In genomic region chr4:56531149-56531770, GRCh38 we compare ENCODE assay signal across 9 cellular contexts. TPM values are rescaled to one million over a fixed set of nuclear protein-coding genes. Genes with fewer than 3 reads are reported as not detected.
DNase-seq lines count a peak whose midpoint lies in the region; ATAC-seq and TF ChIP-seq lines count a peak whose summit lies in the region.
"Had no signal": no experiment of that assay in that cellular context is flagged by ENCODE, and none has a peak within 500 bp of the region (broad histone marks: within the 10 kb centered on the region; RNA-seq: fewer than 3 reads in every experiment).

No MANE protein-coding gene starts in this region.

- no peaks in the 10 kb centered on the region for H3F3A ChIP-seq in OCI-LY1 (ENCODE audit: insufficient read depth, low read length)

- CTCF ChIA-PET in Caco-2 (lab: Charles Lee): interaction anchor here (1.5 kb wide), 1 partner anchor 13 kb away, joined by 6 read pairs; no protein-coding TSS in a partner anchor

- peak overlapping the region; percentile 42 for H3K4me3 ChIP-seq in Caco-2 (ENCODE audit: low read depth, low read length)
- peak overlapping the region; percentile 60 for H3K4me3 ChIP-seq in OCI-LY1 (ENCODE audit: low read depth, low read length, poor library complexity, severe bottlenecking)
- H3K4me3 ChIP-seq in fibroblast of the aortic adventitia (ENCODE audit: low read depth, low read length): peak overlapping the region; percentile 67
- H3K4me3 ChIP-seq in retinal pigment epithelial cell (ENCODE audit: low read length): peak overlapping the region; percentile 75

- TF ChIP-seq CTCF in Caco-2 (IDR thresholded peaks at IDR 0.05; ENCODE audit: insufficient read depth in 1 of 2, low read depth in 1 of 2, low read length in 1 of 2, severe bottlenecking in 1 of 2, unreplicated experiment in 1 of 2) (no peak), OCI-LY1 (IDR thresholded peaks at IDR 0.05; ENCODE audit: low read length) (no peak), fibroblast of the aortic adventitia (IDR thresholded peaks at IDR 0.05; ENCODE audit: insufficient read depth, low read length) (no peak), retinal pigment epithelial cell (conservative IDR thresholded peaks at IDR 0.05; ENCODE audit: low read depth, low read length) (no peak)

- H3K27ac ChIP-seq in OCI-LY1 (ENCODE audit: low read depth, low read length, poor library complexity, severe bottlenecking): no peak overlapping the region

- H3K36me3 Mint-ChIP-seq in Caco-2 (ENCODE audit: insufficient read depth, unreplicated experiment): no peaks in the 10 kb centered on the region
- H3K36me3 Mint-ChIP-seq: IgD-negative memory B cell had no signal

- intact Hi-C loops in Caco-2 (cut with micrococcal nuclease; ENCODE audit: unreplicated experiment): no loop called here

- H3K27ac Mint-ChIP-seq in Caco-2 (ENCODE audit: unreplicated experiment): no peak overlapping the region
- H3K27ac Mint-ChIP-seq: IgD-negative memory B cell had no signal

- H3K9me2 ChIP-seq in OCI-LY1 (ENCODE audit: low read depth, low read length): no peaks in the 10 kb centered on the region

- H3K4me3 Mint-ChIP-seq in Caco-2 (ENCODE audit: unreplicated experiment): no peak overlapping the region
- H3K4me3 Mint-ChIP-seq: IgD-negative memory B cell had no signal

- no peaks in the 10 kb centered on the region for H3K36me3 ChIP-seq in Caco-2 (ENCODE audit: control insufficient read depth, insufficient read depth, low read length)
- no peaks in the 10 kb centered on the region for H3K36me3 ChIP-seq in OCI-LY1 (ENCODE audit: insufficient read depth, low read length)

- POLR2A ChIA-PET in Caco-2 (lab: Charles Lee): no interaction called here

- no peaks in the 10 kb centered on the region for H3K4me1 ChIP-seq in Caco-2
- peaks cover 8% of the 10 kb centered on the region for H3K4me1 ChIP-seq in OCI-LY1 (ENCODE audit: insufficient read depth, low read length, severe bottlenecking)

- no peaks in the 10 kb centered on the region for H3K9me3 ChIP-seq in Caco-2
- H3K9me3 ChIP-seq in OCI-LY1 (ENCODE audit: low read length): no peaks in the 10 kb centered on the region

- H2AFZ ChIP-seq in OCI-LY1 (ENCODE audit: low read length): no peak overlapping the region

- no peaks in the 10 kb centered on the region for H3K4me1 Mint-ChIP-seq in Caco-2 (ENCODE audit: low read depth, unreplicated experiment)

- no peak overlapping the region for H3K9ac ChIP-seq in OCI-LY1 (ENCODE audit: low read length)

- H3K27me3 Mint-ChIP-seq in Caco-2 (ENCODE audit: insufficient read depth, unreplicated experiment): peaks cover 4% of the 10 kb centered on the region

- no peaks in the 10 kb centered on the region for H4K20me1 ChIP-seq in OCI-LY1 (ENCODE audit: insufficient read depth, low read length)

- peak overlapping the region; percentile 79 for H3K4me2 ChIP-seq in OCI-LY1 (ENCODE audit: low read length)

- H3K79me2 ChIP-seq in OCI-LY1 (ENCODE audit: insufficient read depth, low read length): no peaks in the 10 kb centered on the region

- no peaks in the 10 kb centered on the region for H3K9me3 Mint-ChIP-seq in Caco-2 (ENCODE audit: unreplicated experiment)
- H3K9me3 Mint-ChIP-seq: IgD-negative memory B cell had no signal

- H3K27me3 ChIP-seq in Caco-2 (replicated peaks; ENCODE audit: control insufficient read depth, insufficient read depth, low read length) (no peaks in the 10 kb centered on the region), OCI-LY1 (ENCODE audit: insufficient read depth, low read length) (no peaks in the 10 kb centered on the region; the same call in 1 of the 2 replicates)

- DNase-seq in Caco-2 (no peak), fibroblast of the aortic adventitia (ENCODE audit: low read depth) (no peak), retinal pigment epithelial cell (ENCODE audit: low read depth) (no peak), cerebellum (ENCODE audit: low spot score) (no peak)
- DNase-seq in stimulated activated CD4-positive, alpha-beta T cell treated with anti-CD3 and anti-CD28 coated beads, Interleukin-1b, Interleukin-23, amount 100 ng/mL, for 48 hours: no peak
- DNase-seq in stimulated activated CD4-positive, alpha-beta T cell treated with anti-CD3 and anti-CD28 coated beads, Interleukin-4, amount 100 ng/mL, for 1 hour: no peak

- no peak for ATAC-seq in HG03520 (IDR thresholded peaks at IDR 0.05; ENCODE audit: unreplicated experiment)

- BruUV-seq in Caco-2 (replicated peaks; lab: Mats Ljungman, UMichigan): no TSS peak

RNA-seq across cellular contexts. Expression of gene ARL9, which starts 25.7 kb away (rescaled TPM):
- total RNA-seq in Caco-2 (2022): 0.26 and 0.36 TPM in 2 replicates
- 0.09 TPM in 1 of 2 replicates, not detected in the other for total RNA-seq in fibroblast of the aortic adventitia (ENCODE audit: low replicate concordance)
- total RNA-seq in cerebellum: 3.2 TPM
